11 cellular contexts compared by ENCODE assay signal in the genomic region with DNA sequence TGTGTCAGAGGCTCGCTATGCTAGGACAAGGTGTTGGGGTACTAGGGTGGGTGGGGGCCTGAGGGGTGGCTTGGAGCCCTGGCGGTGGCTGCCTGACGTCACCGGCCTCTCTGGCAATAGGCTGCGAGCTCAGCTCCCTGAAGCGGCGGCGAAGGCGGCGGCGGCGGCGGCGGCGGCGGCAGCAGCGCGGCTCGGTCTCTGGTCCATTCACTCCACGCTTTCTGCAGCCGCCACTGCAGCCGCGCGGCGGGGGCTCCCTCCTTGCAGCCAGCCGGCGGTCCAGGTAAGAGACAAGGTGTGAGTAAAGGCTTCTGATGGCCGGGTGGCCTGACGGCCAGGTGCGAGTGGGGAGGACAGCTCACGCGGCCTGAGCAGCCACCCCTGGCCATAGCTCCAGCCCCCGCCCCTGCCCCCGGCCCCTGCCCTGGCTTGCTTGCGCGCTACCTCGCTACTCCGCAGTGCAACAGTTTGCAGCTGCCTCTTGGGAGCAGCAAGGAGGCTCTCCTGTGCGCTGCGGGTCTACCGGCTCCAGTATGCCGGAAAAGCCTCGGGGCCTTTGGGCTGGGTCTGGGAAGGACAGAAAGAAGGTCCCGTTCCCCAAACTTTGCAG.
DNase-seq lines count a peak whose midpoint lies in the region; ATAC-seq and TF ChIP-seq lines count a peak whose summit lies in the region.
"Had no signal": no experiment of that assay in that cellular context is flagged by ENCODE, and none has a peak within 500 bp of the region (broad histone marks: within the 10 kb centered on the region; RNA-seq: fewer than 3 reads in every experiment).

Gene C11orf87, plus strand, starts transcription at position 210 of the 610 bp plus-strand sequence. CDS start 1,444 bp downstream, outside the sequence.

- no peak for TF ChIP-seq CTCF in foreskin fibroblast (IDR thresholded peaks at IDR 0.05; ENCODE audit: low read depth, low read length)

- ATAC-seq in HG02610 (IDR thresholded peaks at IDR 0.05; ENCODE audit: unreplicated experiment), result no peak
- no peak for ATAC-seq in GM21576 (IDR thresholded peaks at IDR 0.05; ENCODE audit: unreplicated experiment)
- ATAC-seq: activated T-helper 17 cell treated with anti-CD3 and anti-CD28 coated beads, Interleukin-2, amount 50 U/mL, for 72 hours; PC-3 had no signal

- peak within 1 kb of the TSS; percentile 38 to 41 for H3K4me3 ChIP-seq in foreskin fibroblast (ENCODE audit: low read depth in 1 of 2, low read length in 2 of 2)
- H3K4me3 ChIP-seq: lung had no signal

- intact Hi-C loops in posterior cingulate gyrus (cut with DNase I), result no loop called here

- peak; percentile 30 for DNase-seq in DMS153 (lab: John Stamatoyannopoulos, UW)
- peak; percentile 88 for DNase-seq in NCI-H526 treated with DMSO at 0.1 percent for 48 hours (lab: John Stamatoyannopoulos, UW)
- DNase-seq in foreskin fibroblast, result peak in 1 of 2 donors; percentile 30
- DNase-seq in posterior cingulate gyrus, result peak in 9 of 10 donors; percentile 24 to 96 (median 71)
- DNase-seq in NCI-H2029 treated with DMSO at 0.1 percent for 48 hours (lab: John Stamatoyannopoulos, UW), result no peak
- DNase-seq in T-helper 2 cell, result no peak
- DNase-seq: PC-3 had no signal

Comparison
In these comparisons a context has a peak if more than half of its experiments do, and no peak if none do; other contexts are left out.
1. DNase-seq: peak in DMS153 (single experiment), NCI-H526 treated with DMSO at 0.1 percent for 48 hours (single experiment) and posterior cingulate gyrus (9 of 10); none in NCI-H2029 treated with DMSO at 0.1 percent for 48 hours (single experiment) and T-helper 2 cell (0 of 5).